ENCODE assay signal across 2 cellular contexts in genomic region chr14:59199205-59199604, GRCh38.
TF ChIP-seq lines count a peak whose summit lies in the region.

No MANE protein-coding gene starts in this region.

TF ChIP-seq in K562, 482 proteins besides CTCF, POLR2A, EP300 and RAD21 (continued from another document):
- TF ChIP-seq, protein P1, sequence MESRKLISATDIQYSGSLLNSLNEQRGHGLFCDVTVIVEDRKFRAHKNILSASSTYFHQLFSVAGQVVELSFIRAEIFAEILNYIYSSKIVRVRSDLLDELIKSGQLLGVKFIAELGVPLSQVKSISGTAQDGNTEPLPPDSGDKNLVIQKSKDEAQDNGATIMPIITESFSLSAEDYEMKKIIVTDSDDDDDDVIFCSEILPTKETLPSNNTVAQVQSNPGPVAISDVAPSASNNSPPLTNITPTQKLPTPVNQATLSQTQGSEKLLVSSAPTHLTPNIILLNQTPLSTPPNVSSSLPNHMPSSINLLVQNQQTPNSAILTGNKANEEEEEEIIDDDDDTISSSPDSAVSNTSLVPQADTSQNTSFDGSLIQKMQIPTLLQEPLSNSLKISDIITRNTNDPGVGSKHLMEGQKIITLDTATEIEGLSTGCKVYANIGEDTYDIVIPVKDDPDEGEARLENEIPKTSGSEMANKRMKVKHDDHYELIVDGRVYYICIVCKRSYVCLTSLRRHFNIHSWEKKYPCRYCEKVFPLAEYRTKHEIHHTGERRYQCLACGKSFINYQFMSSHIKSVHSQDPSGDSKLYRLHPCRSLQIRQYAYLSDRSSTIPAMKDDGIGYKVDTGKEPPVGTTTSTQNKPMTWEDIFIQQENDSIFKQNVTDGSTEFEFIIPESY (CRISPR knock-in tag; IDR thresholded peaks at IDR 0.05) = 0 out of 2 replicates have a peak, but pooled peaks have one; percentile 27
- TF ChIP-seq HNRNPLL (IDR thresholded peaks at IDR 0.05; ENCODE audit: low read depth, low read length, poor library complexity, severe bottlenecking) (no peak), ZNF280B (CRISPR knock-in tag; IDR thresholded peaks at IDR 0.05) (no peak)
TF ChIP-seq in K562: peak in this region for 1.

TF ChIP-seq in GM23338, 12 proteins besides CTCF, POLR2A, EP300 and RAD21 (continued from another document):
- TF ChIP-seq, protein P2, sequence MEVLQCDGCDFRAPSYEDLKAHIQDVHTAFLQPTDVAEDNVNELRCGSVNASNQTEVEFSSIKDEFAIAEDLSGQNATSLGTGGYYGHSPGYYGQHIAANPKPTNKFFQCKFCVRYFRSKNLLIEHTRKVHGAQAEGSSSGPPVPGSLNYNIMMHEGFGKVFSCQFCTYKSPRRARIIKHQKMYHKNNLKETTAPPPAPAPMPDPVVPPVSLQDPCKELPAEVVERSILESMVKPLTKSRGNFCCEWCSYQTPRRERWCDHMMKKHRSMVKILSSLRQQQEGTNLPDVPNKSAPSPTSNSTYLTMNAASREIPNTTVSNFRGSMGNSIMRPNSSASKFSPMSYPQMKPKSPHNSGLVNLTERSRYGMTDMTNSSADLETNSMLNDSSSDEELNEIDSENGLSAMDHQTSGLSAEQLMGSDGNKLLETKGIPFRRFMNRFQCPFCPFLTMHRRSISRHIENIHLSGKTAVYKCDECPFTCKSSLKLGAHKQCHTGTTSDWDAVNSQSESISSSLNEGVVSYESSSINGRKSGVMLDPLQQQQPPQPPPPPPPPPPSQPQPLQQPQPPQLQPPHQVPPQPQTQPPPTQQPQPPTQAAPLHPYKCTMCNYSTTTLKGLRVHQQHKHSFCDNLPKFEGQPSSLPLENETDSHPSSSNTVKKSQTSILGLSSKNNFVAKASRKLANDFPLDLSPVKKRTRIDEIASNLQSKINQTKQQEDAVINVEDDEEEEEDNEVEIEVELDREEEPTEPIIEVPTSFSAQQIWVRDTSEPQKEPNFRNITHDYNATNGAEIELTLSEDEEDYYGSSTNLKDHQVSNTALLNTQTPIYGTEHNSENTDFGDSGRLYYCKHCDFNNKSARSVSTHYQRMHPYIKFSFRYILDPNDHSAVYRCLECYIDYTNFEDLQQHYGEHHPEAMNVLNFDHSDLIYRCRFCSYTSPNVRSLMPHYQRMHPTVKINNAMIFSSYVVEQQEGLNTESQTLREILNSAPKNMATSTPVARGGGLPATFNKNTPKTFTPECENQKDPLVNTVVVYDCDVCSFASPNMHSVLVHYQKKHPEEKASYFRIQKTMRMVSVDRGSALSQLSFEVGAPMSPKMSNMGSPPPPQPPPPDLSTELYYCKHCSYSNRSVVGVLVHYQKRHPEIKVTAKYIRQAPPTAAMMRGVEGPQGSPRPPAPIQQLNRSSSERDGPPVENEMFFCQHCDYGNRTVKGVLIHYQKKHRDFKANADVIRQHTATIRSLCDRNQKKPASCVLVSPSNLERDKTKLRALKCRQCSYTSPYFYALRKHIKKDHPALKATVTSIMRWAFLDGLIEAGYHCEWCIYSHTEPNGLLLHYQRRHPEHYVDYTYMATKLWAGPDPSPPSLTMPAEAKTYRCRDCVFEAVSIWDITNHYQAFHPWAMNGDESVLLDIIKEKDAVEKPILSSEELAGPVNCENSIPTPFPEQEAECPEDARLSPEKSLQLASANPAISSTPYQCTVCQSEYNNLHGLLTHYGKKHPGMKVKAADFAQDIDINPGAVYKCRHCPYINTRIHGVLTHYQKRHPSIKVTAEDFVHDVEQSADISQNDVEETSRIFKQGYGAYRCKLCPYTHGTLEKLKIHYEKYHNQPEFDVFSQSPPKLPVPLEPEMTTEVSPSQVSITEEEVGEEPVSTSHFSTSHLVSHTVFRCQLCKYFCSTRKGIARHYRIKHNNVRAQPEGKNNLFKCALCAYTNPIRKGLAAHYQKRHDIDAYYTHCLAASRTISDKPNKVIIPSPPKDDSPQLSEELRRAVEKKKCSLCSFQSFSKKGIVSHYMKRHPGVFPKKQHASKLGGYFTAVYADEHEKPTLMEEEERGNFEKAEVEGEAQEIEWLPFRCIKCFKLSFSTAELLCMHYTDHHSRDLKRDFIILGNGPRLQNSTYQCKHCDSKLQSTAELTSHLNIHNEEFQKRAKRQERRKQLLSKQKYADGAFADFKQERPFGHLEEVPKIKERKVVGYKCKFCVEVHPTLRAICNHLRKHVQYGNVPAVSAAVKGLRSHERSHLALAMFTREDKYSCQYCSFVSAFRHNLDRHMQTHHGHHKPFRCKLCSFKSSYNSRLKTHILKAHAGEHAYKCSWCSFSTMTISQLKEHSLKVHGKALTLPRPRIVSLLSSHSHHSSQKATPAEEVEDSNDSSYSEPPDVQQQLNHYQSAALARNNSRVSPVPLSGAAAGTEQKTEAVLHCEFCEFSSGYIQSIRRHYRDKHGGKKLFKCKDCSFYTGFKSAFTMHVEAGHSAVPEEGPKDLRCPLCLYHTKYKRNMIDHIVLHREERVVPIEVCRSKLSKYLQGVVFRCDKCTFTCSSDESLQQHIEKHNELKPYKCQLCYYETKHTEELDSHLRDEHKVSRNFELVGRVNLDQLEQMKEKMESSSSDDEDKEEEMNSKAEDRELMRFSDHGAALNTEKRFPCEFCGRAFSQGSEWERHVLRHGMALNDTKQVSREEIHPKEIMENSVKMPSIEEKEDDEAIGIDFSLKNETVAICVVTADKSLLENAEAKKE (CRISPR knock-in tag; IDR thresholded peaks at IDR 0.05) = no peak
- TF ChIP-seq, protein P3, sequence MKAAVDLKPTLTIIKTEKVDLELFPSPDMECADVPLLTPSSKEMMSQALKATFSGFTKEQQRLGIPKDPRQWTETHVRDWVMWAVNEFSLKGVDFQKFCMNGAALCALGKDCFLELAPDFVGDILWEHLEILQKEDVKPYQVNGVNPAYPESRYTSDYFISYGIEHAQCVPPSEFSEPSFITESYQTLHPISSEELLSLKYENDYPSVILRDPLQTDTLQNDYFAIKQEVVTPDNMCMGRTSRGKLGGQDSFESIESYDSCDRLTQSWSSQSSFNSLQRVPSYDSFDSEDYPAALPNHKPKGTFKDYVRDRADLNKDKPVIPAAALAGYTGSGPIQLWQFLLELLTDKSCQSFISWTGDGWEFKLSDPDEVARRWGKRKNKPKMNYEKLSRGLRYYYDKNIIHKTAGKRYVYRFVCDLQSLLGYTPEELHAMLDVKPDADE (IDR thresholded peaks at IDR 0.05) = no peak
- TF ChIP-seq NANOG (IDR thresholded peaks at IDR 0.05; ENCODE audit: borderline replicate concordance) (no peak), JUNB (IDR thresholded peaks at IDR 0.05; ENCODE audit: unreplicated experiment) (no peak), ZNF114 (CRISPR knock-in tag; IDR thresholded peaks at IDR 0.05) (no peak), POLR2AphosphoS5 (IDR thresholded peaks at IDR 0.05; ENCODE audit: low read depth) (no peak), REST (IDR thresholded peaks at IDR 0.05; ENCODE audit: unreplicated experiment) (no peak), ZNF331 (CRISPR knock-in tag; IDR thresholded peaks at IDR 0.05; ENCODE audit: low read depth) (no peak), CREB1 (CRISPR knock-in tag; IDR thresholded peaks at IDR 0.05; ENCODE audit: low read depth) (no peak), EZH2phosphoT487 (IDR thresholded peaks at IDR 0.05; ENCODE audit: unreplicated experiment) (no peak), STAT1 (IDR thresholded peaks at IDR 0.05; ENCODE audit: unreplicated experiment) (no peak)
TF ChIP-seq in GM23338: peak in this region for 0.
